ENCODE assay signal across 2 cellular contexts in genomic region chr17:8736796-8737195, GRCh38.
TF ChIP-seq lines count a peak whose summit lies in the region.

No MANE protein-coding gene starts in this region.

TF ChIP-seq in HEK293, 187 proteins besides CTCF, POLR2A, EP300 and RAD21:
- TF ChIP-seq FEZF1 (tag by site-specific recombination; IDR thresholded peaks at IDR 0.05), result no peak
- TF ChIP-seq ZNF658 (tag by site-specific recombination; IDR thresholded peaks at IDR 0.05), result no peak
- no peak for TF ChIP-seq TRIM28 (IDR thresholded peaks at IDR 0.05; ENCODE audit: borderline replicate concordance, low read length)
- no peak for TF ChIP-seq ZNF449 (tag by site-specific recombination; IDR thresholded peaks at IDR 0.05)
- TF ChIP-seq ZNF664 (tag by site-specific recombination; IDR thresholded peaks at IDR 0.05), result no peak
- peak; percentile 84 for TF ChIP-seq ZNF366 (tag by site-specific recombination; conservative IDR thresholded peaks at IDR 0.05)
- TF ChIP-seq PRDM1 (tag by site-specific recombination; IDR thresholded peaks at IDR 0.05), result peak; percentile 73
- no peak for TF ChIP-seq ZNF521 (tag by site-specific recombination; IDR thresholded peaks at IDR 0.05)
- TF ChIP-seq ZNF16 (tag by site-specific recombination; IDR thresholded peaks at IDR 0.05; ENCODE audit: low read depth), result no peak
- no peak for TF ChIP-seq ZNF629 (tag by site-specific recombination; IDR thresholded peaks at IDR 0.05)
TF ChIP-seq in HEK293: peak in this region for 2.

TF ChIP-seq in H1, 55 proteins besides CTCF, POLR2A, EP300 and RAD21 (continued from another document):
- TF ChIP-seq POLR2AphosphoS5 (IDR thresholded peaks at IDR 0.05; ENCODE audit: low read depth, low read length) (no peak), PHF8 (conservative IDR thresholded peaks at IDR 0.05; ENCODE audit: low read depth, low read length) (no peak), JUN (IDR thresholded peaks at IDR 0.05; ENCODE audit: low read depth, low read length) (no peak), KDM1A (IDR thresholded peaks at IDR 0.05; ENCODE audit: borderline replicate concordance, low read length) (no peak), TAF1 (IDR thresholded peaks at IDR 0.05; ENCODE audit: low read depth, low read length) (no peak), SP4 (IDR thresholded peaks at IDR 0.05; ENCODE audit: low read length) (no peak), RBBP5 (IDR thresholded peaks at IDR 0.05; ENCODE audit: borderline replicate concordance, low read depth, low read length) (no peak), JUND (IDR thresholded peaks at IDR 0.05; ENCODE audit: low read length) (no peak), TEAD4 (IDR thresholded peaks at IDR 0.05; ENCODE audit: low read depth, low read length) (no peak), SIN3A (conservative IDR thresholded peaks at IDR 0.05 in 1 of 2, IDR thresholded peaks at IDR 0.05 in 1 of 2; ENCODE audit: low read depth in 1 of 2, low read length in 2 of 2) (no peak), POU5F1 (IDR thresholded peaks at IDR 0.05; ENCODE audit: low read depth, low read length) (no peak), NANOG (IDR thresholded peaks at IDR 0.05; ENCODE audit: insufficient read depth, low read depth, low read length, poor library complexity, severe bottlenecking) (no peak), CREB1 (IDR thresholded peaks at IDR 0.05) (no peak), TAF7 (optimal IDR thresholded peaks at IDR 0.05; ENCODE audit: borderline replicate concordance, low read depth, low read length) (no peak), SAP30 (IDR thresholded peaks at IDR 0.05; ENCODE audit: insufficient read depth, insufficient replicate concordance, low read length) (no peak), BCL11A (IDR thresholded peaks at IDR 0.05; ENCODE audit: low read depth in 2 of 2, low read length in 2 of 2) (no peak), ATF2 (IDR thresholded peaks at IDR 0.05; ENCODE audit: low read length) (no peak), FOSL1 (IDR thresholded peaks at IDR 0.05; ENCODE audit: insufficient read depth, low read depth, low read length) (no peak)
- TF ChIP-seq, protein P1, sequence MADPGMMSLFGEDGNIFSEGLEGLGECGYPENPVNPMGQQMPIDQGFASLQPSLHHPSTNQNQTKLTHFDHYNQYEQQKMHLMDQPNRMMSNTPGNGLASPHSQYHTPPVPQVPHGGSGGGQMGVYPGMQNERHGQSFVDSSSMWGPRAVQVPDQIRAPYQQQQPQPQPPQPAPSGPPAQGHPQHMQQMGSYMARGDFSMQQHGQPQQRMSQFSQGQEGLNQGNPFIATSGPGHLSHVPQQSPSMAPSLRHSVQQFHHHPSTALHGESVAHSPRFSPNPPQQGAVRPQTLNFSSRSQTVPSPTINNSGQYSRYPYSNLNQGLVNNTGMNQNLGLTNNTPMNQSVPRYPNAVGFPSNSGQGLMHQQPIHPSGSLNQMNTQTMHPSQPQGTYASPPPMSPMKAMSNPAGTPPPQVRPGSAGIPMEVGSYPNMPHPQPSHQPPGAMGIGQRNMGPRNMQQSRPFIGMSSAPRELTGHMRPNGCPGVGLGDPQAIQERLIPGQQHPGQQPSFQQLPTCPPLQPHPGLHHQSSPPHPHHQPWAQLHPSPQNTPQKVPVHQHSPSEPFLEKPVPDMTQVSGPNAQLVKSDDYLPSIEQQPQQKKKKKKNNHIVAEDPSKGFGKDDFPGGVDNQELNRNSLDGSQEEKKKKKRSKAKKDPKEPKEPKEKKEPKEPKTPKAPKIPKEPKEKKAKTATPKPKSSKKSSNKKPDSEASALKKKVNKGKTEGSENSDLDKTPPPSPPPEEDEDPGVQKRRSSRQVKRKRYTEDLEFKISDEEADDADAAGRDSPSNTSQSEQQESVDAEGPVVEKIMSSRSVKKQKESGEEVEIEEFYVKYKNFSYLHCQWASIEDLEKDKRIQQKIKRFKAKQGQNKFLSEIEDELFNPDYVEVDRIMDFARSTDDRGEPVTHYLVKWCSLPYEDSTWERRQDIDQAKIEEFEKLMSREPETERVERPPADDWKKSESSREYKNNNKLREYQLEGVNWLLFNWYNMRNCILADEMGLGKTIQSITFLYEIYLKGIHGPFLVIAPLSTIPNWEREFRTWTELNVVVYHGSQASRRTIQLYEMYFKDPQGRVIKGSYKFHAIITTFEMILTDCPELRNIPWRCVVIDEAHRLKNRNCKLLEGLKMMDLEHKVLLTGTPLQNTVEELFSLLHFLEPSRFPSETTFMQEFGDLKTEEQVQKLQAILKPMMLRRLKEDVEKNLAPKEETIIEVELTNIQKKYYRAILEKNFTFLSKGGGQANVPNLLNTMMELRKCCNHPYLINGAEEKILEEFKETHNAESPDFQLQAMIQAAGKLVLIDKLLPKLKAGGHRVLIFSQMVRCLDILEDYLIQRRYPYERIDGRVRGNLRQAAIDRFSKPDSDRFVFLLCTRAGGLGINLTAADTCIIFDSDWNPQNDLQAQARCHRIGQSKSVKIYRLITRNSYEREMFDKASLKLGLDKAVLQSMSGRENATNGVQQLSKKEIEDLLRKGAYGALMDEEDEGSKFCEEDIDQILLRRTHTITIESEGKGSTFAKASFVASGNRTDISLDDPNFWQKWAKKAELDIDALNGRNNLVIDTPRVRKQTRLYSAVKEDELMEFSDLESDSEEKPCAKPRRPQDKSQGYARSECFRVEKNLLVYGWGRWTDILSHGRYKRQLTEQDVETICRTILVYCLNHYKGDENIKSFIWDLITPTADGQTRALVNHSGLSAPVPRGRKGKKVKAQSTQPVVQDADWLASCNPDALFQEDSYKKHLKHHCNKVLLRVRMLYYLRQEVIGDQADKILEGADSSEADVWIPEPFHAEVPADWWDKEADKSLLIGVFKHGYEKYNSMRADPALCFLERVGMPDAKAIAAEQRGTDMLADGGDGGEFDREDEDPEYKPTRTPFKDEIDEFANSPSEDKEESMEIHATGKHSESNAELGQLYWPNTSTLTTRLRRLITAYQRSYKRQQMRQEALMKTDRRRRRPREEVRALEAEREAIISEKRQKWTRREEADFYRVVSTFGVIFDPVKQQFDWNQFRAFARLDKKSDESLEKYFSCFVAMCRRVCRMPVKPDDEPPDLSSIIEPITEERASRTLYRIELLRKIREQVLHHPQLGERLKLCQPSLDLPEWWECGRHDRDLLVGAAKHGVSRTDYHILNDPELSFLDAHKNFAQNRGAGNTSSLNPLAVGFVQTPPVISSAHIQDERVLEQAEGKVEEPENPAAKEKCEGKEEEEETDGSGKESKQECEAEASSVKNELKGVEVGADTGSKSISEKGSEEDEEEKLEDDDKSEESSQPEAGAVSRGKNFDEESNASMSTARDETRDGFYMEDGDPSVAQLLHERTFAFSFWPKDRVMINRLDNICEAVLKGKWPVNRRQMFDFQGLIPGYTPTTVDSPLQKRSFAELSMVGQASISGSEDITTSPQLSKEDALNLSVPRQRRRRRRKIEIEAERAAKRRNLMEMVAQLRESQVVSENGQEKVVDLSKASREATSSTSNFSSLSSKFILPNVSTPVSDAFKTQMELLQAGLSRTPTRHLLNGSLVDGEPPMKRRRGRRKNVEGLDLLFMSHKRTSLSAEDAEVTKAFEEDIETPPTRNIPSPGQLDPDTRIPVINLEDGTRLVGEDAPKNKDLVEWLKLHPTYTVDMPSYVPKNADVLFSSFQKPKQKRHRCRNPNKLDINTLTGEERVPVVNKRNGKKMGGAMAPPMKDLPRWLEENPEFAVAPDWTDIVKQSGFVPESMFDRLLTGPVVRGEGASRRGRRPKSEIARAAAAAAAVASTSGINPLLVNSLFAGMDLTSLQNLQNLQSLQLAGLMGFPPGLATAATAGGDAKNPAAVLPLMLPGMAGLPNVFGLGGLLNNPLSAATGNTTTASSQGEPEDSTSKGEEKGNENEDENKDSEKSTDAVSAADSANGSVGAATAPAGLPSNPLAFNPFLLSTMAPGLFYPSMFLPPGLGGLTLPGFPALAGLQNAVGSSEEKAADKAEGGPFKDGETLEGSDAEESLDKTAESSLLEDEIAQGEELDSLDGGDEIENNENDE (IDR thresholded peaks at IDR 0.05; ENCODE audit: insufficient replicate concordance, low read length), result no peak
